ENCODE assay signal across 27 cellular contexts in genomic region chr2:70831861-70832260, GRCh38. TPM values are rescaled to one million over a fixed set of nuclear protein-coding genes. Genes with fewer than 3 reads are reported as not detected.
"Had no signal": no experiment of that assay in that cellular context is flagged by ENCODE, and none has a peak within 500 bp of the region (broad histone marks: within the 10 kb centered on the region; RNA-seq: fewer than 3 reads in every experiment).

No MANE protein-coding gene starts in this region.

- H3K4me1 ChIP-seq: Peyer's patch, SJCRH30 had no signal

- H3K36me3 Mint-ChIP-seq: activated naive CD4-positive, alpha-beta T cell treated with anti-CD3 and anti-CD28 coated beads, Interleukin-2, amount 10 ng/mL, durations not matched to agents 7 days and 5 days; activated naive CD8-positive, alpha-beta T cell treated with anti-CD3 and anti-CD28 coated beads for 36 hours had no signal

- H3K27ac ChIP-seq: brain microvascular endothelial cell, cardiac muscle cell, Peyer's patch, RWPE1, SJCRH30 had no signal

- H3K4me3 Mint-ChIP-seq: activated CD8-positive, alpha-beta T cell treated with anti-CD3 and anti-CD28 coated beads for 36 hours; activated naive CD4-positive, alpha-beta T cell treated with anti-CD3 and anti-CD28 coated beads, Interleukin-2, amount 10 ng/mL, durations not matched to agents 7 days and 5 days; activated naive CD8-positive, alpha-beta T cell treated with anti-CD3 and anti-CD28 coated beads for 36 hours; activated T-helper 17 cell treated with anti-CD3 and anti-CD28 coated beads, Interleukin-2, amount 50 U/mL, for 72 hours had no signal

- H3K27me3 Mint-ChIP-seq: activated CD8-positive, alpha-beta T cell treated with anti-CD3 and anti-CD28 coated beads for 36 hours; activated naive CD8-positive, alpha-beta T cell treated with anti-CD3 and anti-CD28 coated beads for 36 hours had no signal

- DNase-seq: activated CD4-positive, alpha-beta T cell treated with anti-CD3 and anti-CD28 coated beads for 4 hours; activated CD8-positive, alpha-beta T cell treated with anti-CD3 and anti-CD28 coated beads for 36 hours; activated gamma-delta T cell; activated naive CD4-positive, alpha-beta T cell treated with anti-CD3 and anti-CD28 coated beads, Interleukin-2, amount 10 ng/mL, durations not matched to agents 7 days and 5 days; activated naive CD8-positive, alpha-beta T cell treated with anti-CD3 and anti-CD28 coated beads for 36 hours; activated T-cell treated with anti-CD3 and anti-CD28 coated beads for 4 hours; activated T-cell treated with anti-CD3 and anti-CD28 coated beads, Interleukin-2, amount 50 U/mL, for 48 hours; brain microvascular endothelial cell; KBM-7; NCI-H1105 treated with DMSO at 0.1 percent for 48 hours; NCI-H1436 treated with DMSO at 0.1 percent for 48 hours; NCI-H187; NCI-H2171 treated with DMSO at 0.1 percent for 48 hours; NCI-H226; NCI-H526; NCI-H774; Peyer's patch; Right ventricle myocardium superior; SJCRH30; SK-N-SH; T-helper 1 cell had no signal

- H3K27ac Mint-ChIP-seq: activated CD8-positive, alpha-beta T cell treated with anti-CD3 and anti-CD28 coated beads for 36 hours; activated naive CD4-positive, alpha-beta T cell treated with anti-CD3 and anti-CD28 coated beads, Interleukin-2, amount 10 ng/mL, durations not matched to agents 7 days and 5 days; activated naive CD8-positive, alpha-beta T cell treated with anti-CD3 and anti-CD28 coated beads for 36 hours; activated T-helper 17 cell treated with anti-CD3 and anti-CD28 coated beads, Interleukin-2, amount 50 U/mL, for 72 hours had no signal

- H3K9me3 Mint-ChIP-seq: activated CD8-positive, alpha-beta T cell treated with anti-CD3 and anti-CD28 coated beads for 36 hours; activated naive CD4-positive, alpha-beta T cell treated with anti-CD3 and anti-CD28 coated beads, Interleukin-2, amount 10 ng/mL, durations not matched to agents 7 days and 5 days; activated naive CD8-positive, alpha-beta T cell treated with anti-CD3 and anti-CD28 coated beads for 36 hours; activated T-helper 17 cell treated with anti-CD3 and anti-CD28 coated beads, Interleukin-2, amount 50 U/mL, for 72 hours had no signal

- H3K27me3 ChIP-seq: brain microvascular endothelial cell, cardiac muscle cell, Peyer's patch had no signal

- H3K4me3 ChIP-seq: cardiac muscle cell, Peyer's patch, SJCRH30 had no signal

- H3K36me3 ChIP-seq: brain microvascular endothelial cell, cardiac muscle cell, Peyer's patch, SJCRH30 had no signal

- H3K9me3 ChIP-seq: Peyer's patch, SJCRH30, SK-N-SH had no signal

- ATAC-seq: activated CD4-positive, CD25-positive, alpha-beta regulatory T cell treated with anti-CD3 and anti-CD28 coated beads, Interleukin-2, amount 50 U/mL, for 24 hours; activated CD8-positive, alpha-beta T cell treated with anti-CD3 and anti-CD28 coated beads for 36 hours; activated T-helper 17 cell treated with anti-CD3 and anti-CD28 coated beads, Interleukin-2, amount 50 U/mL, for 72 hours had no signal

RNA-seq across cellular contexts. Expression of gene CD207, which starts 3.8 kb away (rescaled TPM):
- total RNA-seq: activated CD8-positive, alpha-beta T cell treated with anti-CD3 and anti-CD28 coated beads for 36 hours; activated naive CD8-positive, alpha-beta T cell treated with anti-CD3 and anti-CD28 coated beads for 36 hours; activated T-helper 17 cell treated with anti-CD3 and anti-CD28 coated beads, Interleukin-2, amount 50 U/mL, for 72 hours; cardiac muscle cell; NCI-H460; Peyer's patch; Right ventricle myocardium superior; SJCRH30; T-helper 2 cell treated with Interferon-gamma antibody and Interleukin-4, amounts not matched to agents 100 ng/mL and 5 ng/mL, for 36 hours had no signal

RNA-seq across cellular contexts. Expression of gene CLEC4F, which starts 11.5 kb away (rescaled TPM):
- total RNA-seq: activated CD8-positive, alpha-beta T cell treated with anti-CD3 and anti-CD28 coated beads for 36 hours; activated naive CD8-positive, alpha-beta T cell treated with anti-CD3 and anti-CD28 coated beads for 36 hours; cardiac muscle cell; NCI-H460; SJCRH30; T-helper 2 cell treated with Interferon-gamma antibody and Interleukin-4, amounts not matched to agents 100 ng/mL and 5 ng/mL, for 36 hours had no signal

RNA-seq across cellular contexts. Expression of gene FIGLA, which starts 41.4 kb away (rescaled TPM):
- total RNA-seq: activated CD8-positive, alpha-beta T cell treated with anti-CD3 and anti-CD28 coated beads for 36 hours; activated naive CD8-positive, alpha-beta T cell treated with anti-CD3 and anti-CD28 coated beads for 36 hours; activated T-helper 17 cell treated with anti-CD3 and anti-CD28 coated beads, Interleukin-2, amount 50 U/mL, for 72 hours; cardiac muscle cell; NCI-H460; Peyer's patch; Right ventricle myocardium superior; SJCRH30; T-helper 2 cell treated with Interferon-gamma antibody and Interleukin-4, amounts not matched to agents 100 ng/mL and 5 ng/mL, for 36 hours had no signal
